Comparison of ENCODE assay signal across 9 cellular contexts in genomic region chr1:89739013-89739843, GRCh38.
DNase-seq lines count a peak whose midpoint lies in the region; ATAC-seq and TF ChIP-seq lines count a peak whose summit lies in the region.
"Had no signal": no experiment of that assay in that cellular context is flagged by ENCODE, and none has a peak within 500 bp of the region (broad histone marks: within the 10 kb centered on the region; RNA-seq: fewer than 3 reads in every experiment).

No MANE protein-coding gene starts in this region.

- intact Hi-C loops in activated naive CD4-positive, alpha-beta T cell treated with anti-CD3 and anti-CD28 coated beads for 36 hours (cut with micrococcal nuclease), result loop anchor here (1.0 to 2.0 kb wide), 3 partner anchors 15 to 20 kb away; no protein-coding TSS in a partner anchor
- intact Hi-C loops in naive thymus-derived CD4-positive, alpha-beta T cell (cut with micrococcal nuclease), result loop anchor here in 1 of 2 donors (1.0 kb wide), 1 partner anchor 20 kb away; no protein-coding TSS in a partner anchor

- H3K27ac ChIP-seq in CD8-positive, alpha-beta memory T cell (ENCODE audit: low read depth, low read length), result peak overlapping the region; percentile 33
- no peak overlapping the region for H3K27ac ChIP-seq in naive thymus-derived CD4-positive, alpha-beta T cell (ENCODE audit: low read depth, low read length)

- peak overlapping the region; percentile 22 to 63 (median 54) for H3K4me3 Mint-ChIP-seq in CD8-positive, alpha-beta memory T cell
- no peak overlapping the region for H3K4me3 Mint-ChIP-seq in activated naive CD4-positive, alpha-beta T cell treated with anti-CD3 and anti-CD28 coated beads for 36 hours
- peak overlapping the region in 2 of 10 donors; percentile 1 to 83 for H3K4me3 Mint-ChIP-seq in naive thymus-derived CD4-positive, alpha-beta T cell
- H3K4me3 Mint-ChIP-seq in endothelial cell (ENCODE audit: unreplicated experiment), result no peak overlapping the region

- H3K27me3 ChIP-seq in CD8-positive, alpha-beta memory T cell (ENCODE audit: insufficient read depth, low read length, poor library complexity, severe bottlenecking), result no peaks in the 10 kb centered on the region
- no peaks in the 10 kb centered on the region for H3K27me3 ChIP-seq in naive thymus-derived CD4-positive, alpha-beta T cell (ENCODE audit: control insufficient read depth in 2 of 2, insufficient read depth in 2 of 2, low read length in 2 of 2)

- POLR2A ChIA-PET in CD8-positive, alpha-beta memory T cell (lab: Charles Lee), result interaction anchor here (0.8 kb wide), 2 partner anchors 24 to 82 kb away, joined by 3 read pairs; no protein-coding TSS in a partner anchor
- POLR2A ChIA-PET in naive thymus-derived CD4-positive, alpha-beta T cell (lab: Charles Lee), result no interaction called here

- DNase-seq in CD8-positive, alpha-beta memory T cell, result no peak
- peak; percentile 65 for DNase-seq in activated naive CD4-positive, alpha-beta T cell treated with anti-CD3 and anti-CD28 coated beads for 36 hours
- peak in 1 of 9 donors; percentile 60 for DNase-seq in naive thymus-derived CD4-positive, alpha-beta T cell
- DNase-seq in UCSD-AML1 (lab: John Stamatoyannopoulos, UW; ENCODE audit: unreplicated experiment) (no peak), endothelial cell (ENCODE audit: low spot score) (no peak), medulla oblongata (ENCODE audit: extremely low spot score) (no peak)
- DNase-seq: NCI-H1694 had no signal

- no peaks in the 10 kb centered on the region for H3K9me3 ChIP-seq in CD8-positive, alpha-beta memory T cell (ENCODE audit: low read length)
- no peaks in the 10 kb centered on the region for H3K9me3 ChIP-seq in naive thymus-derived CD4-positive, alpha-beta T cell (ENCODE audit: control insufficient read depth in 2 of 3, low read length in 3 of 3)

- H3K27me3 Mint-ChIP-seq in CD8-positive, alpha-beta memory T cell, result no peaks in the 10 kb centered on the region
- H3K27me3 Mint-ChIP-seq in activated naive CD4-positive, alpha-beta T cell treated with anti-CD3 and anti-CD28 coated beads for 36 hours (ENCODE audit: low read depth), result no peaks in the 10 kb centered on the region
- no peaks in the 10 kb centered on the region for H3K27me3 Mint-ChIP-seq in naive thymus-derived CD4-positive, alpha-beta T cell
- H3K27me3 Mint-ChIP-seq in endothelial cell (ENCODE audit: unreplicated experiment), result peaks cover 2% of the 10 kb centered on the region

- peaks cover 30% of the 10 kb centered on the region for H3K4me1 ChIP-seq in CD8-positive, alpha-beta memory T cell (ENCODE audit: insufficient read depth, low read length)
- H3K4me1 ChIP-seq in naive thymus-derived CD4-positive, alpha-beta T cell (ENCODE audit: control insufficient read depth in 2 of 2, insufficient read depth in 2 of 2, low read length in 2 of 2), result peaks cover 5 to 33% of the 10 kb centered on the region in 2 donors

- CTCF ChIA-PET in CD8-positive, alpha-beta memory T cell (lab: Charles Lee), result interaction anchor here (2.2 to 2.7 kb wide), 2 partner anchors 13 to 23 kb away, joined by 6 to 7 read pairs; no protein-coding TSS in a partner anchor
- CTCF ChIA-PET in activated naive CD4-positive, alpha-beta T cell treated with anti-CD3 and anti-CD28 coated beads for 36 hours (lab: Charles Lee), result interaction anchor here (0.8 kb wide), 1 partner anchor 79 kb away, joined by 3 read pairs; no protein-coding TSS in a partner anchor
- CTCF ChIA-PET in naive thymus-derived CD4-positive, alpha-beta T cell (lab: Charles Lee), result no interaction called here

- H3K36me3 ChIP-seq in CD8-positive, alpha-beta memory T cell (ENCODE audit: insufficient read depth, low read length), result no peaks in the 10 kb centered on the region
- no peaks in the 10 kb centered on the region for H3K36me3 ChIP-seq in naive thymus-derived CD4-positive, alpha-beta T cell (ENCODE audit: control insufficient read depth in 2 of 3, insufficient read depth in 3 of 3, low read length in 3 of 3)

- peaks cover 0 to 10% (median 0%) of the 10 kb centered on the region in 3 donors for H3K36me3 Mint-ChIP-seq in CD8-positive, alpha-beta memory T cell
- H3K36me3 Mint-ChIP-seq in activated naive CD4-positive, alpha-beta T cell treated with anti-CD3 and anti-CD28 coated beads for 36 hours (ENCODE audit: low read depth), result no peaks in the 10 kb centered on the region
- H3K36me3 Mint-ChIP-seq in naive thymus-derived CD4-positive, alpha-beta T cell, result peaks cover 0 to 34% (median 5%) of the 10 kb centered on the region in 5 donors
- no peaks in the 10 kb centered on the region for H3K36me3 Mint-ChIP-seq in endothelial cell (ENCODE audit: low read depth, unreplicated experiment)

- ATAC-seq in HG02885 (IDR thresholded peaks at IDR 0.05; ENCODE audit: poor library complexity, unreplicated experiment), result peak; percentile 72
- peak; percentile 51 for ATAC-seq in naive thymus-derived CD4-positive, alpha-beta T cell
- no peak for ATAC-seq in HG03097 (IDR thresholded peaks at IDR 0.05; ENCODE audit: low FRiP score, unreplicated experiment)

- H3K4me1 Mint-ChIP-seq in CD8-positive, alpha-beta memory T cell, result peaks cover 46 to 62% (median 61%) of the 10 kb centered on the region in 3 donors
- peaks cover 20% of the 10 kb centered on the region for H3K4me1 Mint-ChIP-seq in activated naive CD4-positive, alpha-beta T cell treated with anti-CD3 and anti-CD28 coated beads for 36 hours (ENCODE audit: low read depth)
- H3K4me1 Mint-ChIP-seq in naive thymus-derived CD4-positive, alpha-beta T cell, result peaks cover 0 to 43% (median 20%) of the 10 kb centered on the region in 7 donors
- no peaks in the 10 kb centered on the region for H3K4me1 Mint-ChIP-seq in endothelial cell (ENCODE audit: unreplicated experiment)

- peaks cover 0 to 1% (median 0%) of the 10 kb centered on the region in 5 donors for H3K9me3 Mint-ChIP-seq in CD8-positive, alpha-beta memory T cell
- H3K9me3 Mint-ChIP-seq in activated naive CD4-positive, alpha-beta T cell treated with anti-CD3 and anti-CD28 coated beads for 36 hours, result no peaks in the 10 kb centered on the region
- peaks cover 0 to 9% (median 2%) of the 10 kb centered on the region in 11 donors for H3K9me3 Mint-ChIP-seq in naive thymus-derived CD4-positive, alpha-beta T cell
- H3K9me3 Mint-ChIP-seq in endothelial cell (ENCODE audit: unreplicated experiment), result no peaks in the 10 kb centered on the region

- TF ChIP-seq CTCF in endothelial cell (IDR thresholded peaks at IDR 0.05; ENCODE audit: unreplicated experiment), result no peak

- H3K27ac Mint-ChIP-seq in CD8-positive, alpha-beta memory T cell, result peak overlapping the region; percentile 66 to 98 (median 89)
- peak overlapping the region; percentile 55 for H3K27ac Mint-ChIP-seq in activated naive CD4-positive, alpha-beta T cell treated with anti-CD3 and anti-CD28 coated beads for 36 hours
- H3K27ac Mint-ChIP-seq in naive thymus-derived CD4-positive, alpha-beta T cell, result peak overlapping the region in 8 of 9 donors; percentile 5 to 92 (median 42)
- H3K27ac Mint-ChIP-seq in endothelial cell (ENCODE audit: unreplicated experiment), result no peak overlapping the region

- peak overlapping the region; percentile 11 for H3K4me3 ChIP-seq in CD8-positive, alpha-beta memory T cell (ENCODE audit: low read length)
- H3K4me3 ChIP-seq in naive thymus-derived CD4-positive, alpha-beta T cell (ENCODE audit: low read length), result no peak overlapping the region

Comparison
In these comparisons a context has a peak if more than half of its experiments do, and no peak if none do; other contexts are left out.
1. H3K4me3 Mint-ChIP-seq: peak in CD8-positive, alpha-beta memory T cell (7 of 7); none in activated naive CD4-positive, alpha-beta T cell treated with anti-CD3 and anti-CD28 coated beads for 36 hours (single experiment) and endothelial cell (single experiment).